ENCODE assay signal across 15 cellular contexts in the genomic region with DNA sequence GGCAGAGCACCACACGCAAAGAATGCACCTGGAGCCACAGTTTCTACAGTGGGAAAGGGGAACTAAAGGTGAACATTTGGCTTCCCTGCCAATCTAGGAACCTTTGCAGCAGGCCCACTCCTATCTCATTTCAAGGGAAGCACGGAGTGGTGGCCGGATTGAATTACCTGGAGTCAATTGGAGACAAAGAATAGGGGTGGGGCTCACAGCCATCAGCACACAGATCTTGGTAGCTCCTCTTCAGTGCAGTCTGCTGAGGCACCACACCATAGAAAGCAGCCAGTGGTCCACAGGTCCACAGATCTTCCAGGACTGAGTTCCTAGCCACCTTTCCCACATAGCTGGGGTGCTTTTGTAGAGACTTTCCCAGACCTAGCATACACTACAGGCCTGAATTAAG. TPM values are rescaled to one million over a fixed set of nuclear protein-coding genes. Genes with fewer than 3 reads are reported as not detected.
"Had no signal": no experiment of that assay in that cellular context is flagged by ENCODE, and none has a peak within 500 bp of the region (broad histone marks: within the 10 kb centered on the region; RNA-seq: fewer than 3 reads in every experiment).

No MANE protein-coding gene starts in this region.

- H3K27ac ChIP-seq: hepatocyte, neutrophil, skin epidermis, thyroid gland had no signal

- ATAC-seq: activated T-cell treated with anti-CD3 and anti-CD28 coated beads, Interleukin-2, amount 50 U/mL, for 72 hours; naive thymus-derived CD4-positive, alpha-beta T cell had no signal

- H3K9me3 ChIP-seq: neutrophil, thyroid gland had no signal

- H3K4me1 ChIP-seq: thyroid gland had no signal

- DNase-seq: activated CD4-positive, alpha-beta memory T cell treated with anti-CD3 and anti-CD28 coated beads for 36 hours; activated naive CD8-positive, alpha-beta T cell treated with anti-CD3 and anti-CD28 coated beads, Interleukin-2, amount 10 ng/mL, durations not matched to agents 7 days and 5 days; activated T-cell treated with anti-CD3 and anti-CD28 coated beads, Interleukin-2, amount 50 U/mL, for 72 hours; anterior cingulate cortex; cerebellar nuclear complex; erythroblast; immature natural killer cell; naive thymus-derived CD4-positive, alpha-beta T cell; posterior cingulate gyrus; thyroid gland had no signal

- H3K79me2 ChIP-seq: hepatocyte had no signal

- H3K27me3 ChIP-seq: hepatocyte, neutrophil, thyroid gland had no signal

- H3K4me2 ChIP-seq: hepatocyte had no signal

- H3K4me3 ChIP-seq: hepatocyte, skin epidermis, thyroid gland had no signal

- H3K36me3 ChIP-seq: neutrophil, thyroid gland had no signal

- H2AFZ ChIP-seq: hepatocyte had no signal

RNA-seq across cellular contexts. Expression of a gene that starts 43.5 kb away (rescaled TPM):
- total RNA-seq: activated CD4-positive, alpha-beta memory T cell treated with anti-CD3 and anti-CD28 coated beads for 36 hours; activated naive CD8-positive, alpha-beta T cell treated with anti-CD3 and anti-CD28 coated beads, Interleukin-2, amount 10 ng/mL, durations not matched to agents 7 days and 5 days; activated T-cell treated with anti-CD3 and anti-CD28 coated beads, Interleukin-2, amount 50 U/mL, for 72 hours; lung microvascular endothelial cell; mononuclear cell; naive thymus-derived CD4-positive, alpha-beta T cell; thyroid gland had no signal
- polyA plus RNA-seq: immature natural killer cell; naive thymus-derived CD4-positive, alpha-beta T cell had no signal
